In the genomic region with DNA sequence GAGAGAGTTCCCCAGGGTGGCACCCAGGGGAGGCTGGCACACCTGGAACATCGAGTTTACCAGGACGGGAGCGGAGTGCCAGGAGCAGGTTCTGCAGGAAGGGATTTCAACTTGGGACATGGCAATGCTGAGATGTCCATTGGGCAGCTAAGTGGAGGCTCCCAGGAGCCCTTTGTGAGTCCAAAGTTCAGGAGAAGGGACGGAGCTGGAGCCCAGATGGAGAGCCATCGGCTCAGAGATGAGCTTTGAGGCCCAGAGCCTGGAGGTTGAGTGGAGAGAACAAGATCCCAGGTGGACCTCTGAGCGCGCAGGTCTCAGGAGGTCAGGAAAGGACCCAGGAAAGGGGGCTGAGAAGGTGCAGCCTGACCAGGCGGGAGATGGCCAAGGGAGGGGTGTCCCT, we compare ENCODE assay signal across 17 cellular contexts.
DNase-seq lines count a peak whose midpoint lies in the region; ATAC-seq and TF ChIP-seq lines count a peak whose summit lies in the region.
"Had no signal": no experiment of that assay in that cellular context is flagged by ENCODE, and none has a peak within 500 bp of the region (broad histone marks: within the 10 kb centered on the region; RNA-seq: fewer than 3 reads in every experiment).

No MANE protein-coding gene starts in this region.

- no peak overlapping the region for H3K4ac ChIP-seq in neuronal stem cell (ENCODE audit: low read length)

- H3K4me1 ChIP-seq in neuronal stem cell (ENCODE audit: control insufficient read depth in 2 of 2, insufficient read depth in 1 of 2, low read depth in 1 of 2, low read length in 2 of 2) (peaks cover 8 to 9% of the 10 kb centered on the region in 2 donors), spleen (peaks cover 0 to 19% (median 4%) of the 10 kb centered on the region in 6 donors)
- H3K4me1 ChIP-seq: BLaER1 treated with 17β-estradiol and CSF1 and Interleukin-3, amounts not matched to agents 10 nM and 100 nM had no signal

- no peak for ATAC-seq in activated CD4-positive, alpha-beta T cell treated with anti-CD3 and anti-CD28 coated beads for 36 hours
- ATAC-seq: K562 had no signal

- peak overlapping the region; percentile 29 for H3K18ac ChIP-seq in neuronal stem cell (ENCODE audit: low read length)

- H3K4me3 ChIP-seq in neuronal stem cell (ENCODE audit: low read length in 2 of 2): no peak overlapping the region
- H3K4me3 ChIP-seq in spleen: no peak overlapping the region
- H3K4me3 ChIP-seq: BLaER1 treated with 17β-estradiol and CSF1 and Interleukin-3, amounts not matched to agents 10 nM and 100 nM; K562 had no signal

- CTCF ChIA-PET in activated CD4-positive, alpha-beta T cell treated with anti-CD3 and anti-CD28 coated beads for 36 hours (lab: Charles Lee): interaction anchor here (0.5 kb wide), 1 partner anchor 1592 kb away, joined by 4 read pairs; no protein-coding TSS in a partner anchor

- H2AFZ ChIP-seq in neuronal stem cell (ENCODE audit: low read length): no peak overlapping the region

- no peak overlapping the region for H2BK15ac ChIP-seq in neuronal stem cell (ENCODE audit: low read length)

- POLR2A ChIA-PET in activated CD4-positive, alpha-beta T cell treated with anti-CD3 and anti-CD28 coated beads for 36 hours (lab: Charles Lee): no interaction called here

- H4K8ac ChIP-seq in neuronal stem cell (ENCODE audit: low read depth, low read length): no peak overlapping the region

- H3K9me3 Mint-ChIP-seq in CD14-positive monocyte: peaks cover 0 to 5% (median 0%) of the 10 kb centered on the region in 7 donors
- H3K9me3 Mint-ChIP-seq in glutamatergic neuron (ENCODE audit: unreplicated experiment): peaks cover 2% of the 10 kb centered on the region
- H3K9me3 Mint-ChIP-seq in activated CD4-positive, alpha-beta T cell treated with anti-CD3 and anti-CD28 coated beads for 36 hours (ENCODE audit: low read depth): no peaks in the 10 kb centered on the region
- H3K9me3 Mint-ChIP-seq: CD4-positive, alpha-beta T cell; H9 had no signal

- no peak overlapping the region for H3K14ac ChIP-seq in neuronal stem cell (ENCODE audit: low read length)

- H3K36me3 Mint-ChIP-seq in CD14-positive monocyte (no peaks in the 10 kb centered on the region), glutamatergic neuron (ENCODE audit: unreplicated experiment) (no peaks in the 10 kb centered on the region)
- H3K36me3 Mint-ChIP-seq in activated CD4-positive, alpha-beta T cell treated with anti-CD3 and anti-CD28 coated beads for 36 hours (ENCODE audit: low read depth): no peaks in the 10 kb centered on the region

- H2BK12ac ChIP-seq in neuronal stem cell (ENCODE audit: low read length): no peak overlapping the region

- H3K4me1 Mint-ChIP-seq in CD14-positive monocyte (no peaks in the 10 kb centered on the region), glutamatergic neuron (ENCODE audit: low read depth, unreplicated experiment) (peaks cover 22% of the 10 kb centered on the region)
- no peaks in the 10 kb centered on the region for H3K4me1 Mint-ChIP-seq in activated CD4-positive, alpha-beta T cell treated with anti-CD3 and anti-CD28 coated beads for 36 hours

- no peaks in the 10 kb centered on the region for H3K36me3 ChIP-seq in neuronal stem cell (replicated peaks in 1 of 2; ENCODE audit: control insufficient read depth in 2 of 2, insufficient read depth in 2 of 2, low read length in 2 of 2)
- no peaks in the 10 kb centered on the region for H3K36me3 ChIP-seq in spleen
- H3K36me3 ChIP-seq: BLaER1 treated with 17β-estradiol and CSF1 and Interleukin-3, amounts not matched to agents 10 nM and 100 nM had no signal

- TF ChIP-seq CTCF in CD14-positive monocyte (IDR thresholded peaks at IDR 0.05) (no peak), glutamatergic neuron (IDR thresholded peaks at IDR 0.05; ENCODE audit: partially characterized antibody, unreplicated experiment) (no peak), spleen (IDR thresholded peaks at IDR 0.05 in 8 of 11, conservative IDR thresholded peaks at IDR 0.05 in 3 of 11) (no peak)

- H2BK5ac ChIP-seq in neuronal stem cell (ENCODE audit: low read length): no peak overlapping the region

- H3K27ac ChIP-seq in neuronal stem cell (replicated peaks; ENCODE audit: low read length) (no peak overlapping the region), spleen (peak overlapping the region in 3 of 8 donors; percentile 15 to 54 (median 49))
- H3K27ac ChIP-seq: BLaER1 treated with 17β-estradiol and CSF1 and Interleukin-3, amounts not matched to agents 10 nM and 100 nM; HL-60 had no signal

- H3K4me2 ChIP-seq in neuronal stem cell (ENCODE audit: insufficient read depth, low read length, poor library complexity, severe bottlenecking): no peak overlapping the region
- H3K4me2 ChIP-seq: BLaER1 treated with 17β-estradiol and CSF1 and Interleukin-3, amounts not matched to agents 10 nM and 100 nM had no signal

- WGBS in neuronal stem cell (ENCODE audit: extremely low coverage in 2 of 2, insufficient read length in 2 of 2, insufficient replicate concordance in 1 of 2), 2 donors: no CpG with 5 or more reads among the region's 8 CpGs
- WGBS in spleen, 5 donors: 89 to 95% (median 92%) methylated on average over 8 of the region's 8 CpGs

- H2BK120ac ChIP-seq in neuronal stem cell (ENCODE audit: low read depth, low read length): no peak overlapping the region

- no peaks in the 10 kb centered on the region for H3K79me1 ChIP-seq in neuronal stem cell (ENCODE audit: low read depth, low read length)

- no peak overlapping the region for H3K4me3 Mint-ChIP-seq in CD14-positive monocyte
- no peak overlapping the region for H3K4me3 Mint-ChIP-seq in glutamatergic neuron (ENCODE audit: unreplicated experiment)
- H3K4me3 Mint-ChIP-seq in activated CD4-positive, alpha-beta T cell treated with anti-CD3 and anti-CD28 coated beads for 36 hours: no peak overlapping the region
- H3K4me3 Mint-ChIP-seq: CD4-positive, alpha-beta T cell; H9 had no signal

- H3K27ac Mint-ChIP-seq in CD14-positive monocyte (no peak overlapping the region), glutamatergic neuron (ENCODE audit: unreplicated experiment) (peak overlapping the region; percentile 65)
- H3K27ac Mint-ChIP-seq in activated CD4-positive, alpha-beta T cell treated with anti-CD3 and anti-CD28 coated beads for 36 hours: no peak overlapping the region
- H3K27ac Mint-ChIP-seq: CD4-positive, alpha-beta T cell had no signal

- H3K27me3 Mint-ChIP-seq in CD14-positive monocyte (ENCODE audit: low read depth in 3 of 3) (peaks cover 1 to 4% (median 3%) of the 10 kb centered on the region in 3 donors), glutamatergic neuron (ENCODE audit: unreplicated experiment) (peaks cover 5% of the 10 kb centered on the region)
- H3K27me3 Mint-ChIP-seq in activated CD4-positive, alpha-beta T cell treated with anti-CD3 and anti-CD28 coated beads for 36 hours: peaks cover 4% of the 10 kb centered on the region

- no peaks in the 10 kb centered on the region for H3K9me3 ChIP-seq in neuronal stem cell (replicated peaks in 1 of 2; ENCODE audit: control insufficient read depth in 2 of 2, insufficient read depth in 1 of 2, low read depth in 1 of 2, low read length in 2 of 2)
- H3K9me3 ChIP-seq in spleen: no peaks in the 10 kb centered on the region

- intact Hi-C loops in CD14-positive monocyte (cut with micrococcal nuclease) (no loop called here), spleen (cut with DNase I; ENCODE audit: low total_unique reads) (no loop called here)
- intact Hi-C loops in activated CD4-positive, alpha-beta T cell treated with anti-CD3 and anti-CD28 coated beads for 36 hours (cut with DNase I, micrococcal nuclease): no loop called here

- no peak overlapping the region for H4K91ac ChIP-seq in neuronal stem cell (ENCODE audit: low read depth, low read length, poor library complexity)

- no peak overlapping the region for H3K9ac ChIP-seq in neuronal stem cell (ENCODE audit: low read depth, low read length, poor library complexity)
- H3K9ac ChIP-seq: BLaER1 treated with 17β-estradiol and CSF1 and Interleukin-3, amounts not matched to agents 10 nM and 100 nM had no signal

- DNase-seq in CD14-positive monocyte (ENCODE audit: low spot score): peak; percentile 21
- DNase-seq in glutamatergic neuron: no peak
- DNase-seq in neuronal stem cell (ENCODE audit: low spot score): no peak
- peak; percentile 47 for DNase-seq in spleen
- DNase-seq in activated CD4-positive, alpha-beta T cell treated with anti-CD3 and anti-CD28 coated beads for 36 hours: no peak
- DNase-seq in MV-4-11 (lab: John Stamatoyannopoulos, UW): no peak
- no peak for DNase-seq in DMS153 (lab: John Stamatoyannopoulos, UW)
- DNase-seq: 8988T; Calu3; CD4-positive, alpha-beta T cell; DMS79 treated with DMSO at 0.1 percent for 48 hours; EL; GOT3; H9 had no signal

- no peak for TF ChIP-seq POLR2A in spleen (IDR thresholded peaks at IDR 0.05)

- no peak overlapping the region for H3K23ac ChIP-seq in neuronal stem cell (ENCODE audit: low read depth, low read length, poor library complexity)

- H2AK5ac ChIP-seq in neuronal stem cell (ENCODE audit: low read depth, low read length): no peak overlapping the region

- no peaks in the 10 kb centered on the region for H3K27me3 ChIP-seq in neuronal stem cell (ENCODE audit: control insufficient read depth in 3 of 3, insufficient read depth in 3 of 3, low read depth in 1 of 3, low read length in 3 of 3)
- H3K27me3 ChIP-seq in spleen (replicated peaks in 1 of 7): no peaks in the 10 kb centered on the region
- H3K27me3 ChIP-seq: BLaER1 treated with 17β-estradiol and CSF1 and Interleukin-3, amounts not matched to agents 10 nM and 100 nM had no signal

Comparison
In these comparisons a context has a peak if more than half of its experiments do, and no peak if none do; other contexts are left out.
1. DNase-seq: peak in CD14-positive monocyte (single experiment) and spleen (single experiment); none in glutamatergic neuron (single experiment), neuronal stem cell (single experiment), activated CD4-positive, alpha-beta T cell treated with anti-CD3 and anti-CD28 coated beads for 36 hours (single experiment), MV-4-11 (single experiment) and DMS153 (single experiment).